ENCODE assay signal across 1 cellular context in genomic region chr1:22443332-22443731, GRCh38.
TF ChIP-seq lines count a peak whose summit lies in the region.

No MANE protein-coding gene starts in this region.

TF ChIP-seq in H1, 55 proteins besides CTCF, POLR2A, EP300 and RAD21:
- no peak for TF ChIP-seq CTBP2 (IDR thresholded peaks at IDR 0.05; ENCODE audit: borderline replicate concordance, insufficient read depth, insufficient read length, low read length)
- peak; percentile 16; the same call in 1 of the 2 replicates for TF ChIP-seq MAFK (IDR thresholded peaks at IDR 0.05; ENCODE audit: low read depth, low read length)
- TF ChIP-seq KDM4A (IDR thresholded peaks at IDR 0.05; ENCODE audit: low read depth, low read length, severe bottlenecking), result no peak
- no peak for TF ChIP-seq SRF (IDR thresholded peaks at IDR 0.05; ENCODE audit: low read depth, low read length)
- no peak for TF ChIP-seq EGR1 (IDR thresholded peaks at IDR 0.05; ENCODE audit: borderline replicate concordance, low read depth, low read length)
- TF ChIP-seq EZH2 (IDR thresholded peaks at IDR 0.05; ENCODE audit: low read depth, low read length, severe bottlenecking), result no peak
- no peak for TF ChIP-seq SP4 (IDR thresholded peaks at IDR 0.05; ENCODE audit: low read length)
- no peak for TF ChIP-seq SP2 (IDR thresholded peaks at IDR 0.05; ENCODE audit: low read length)
- TF ChIP-seq CHD2 (IDR thresholded peaks at IDR 0.05; ENCODE audit: low read length), result no peak
- TF ChIP-seq POLR2AphosphoS5 (IDR thresholded peaks at IDR 0.05; ENCODE audit: low read depth, low read length), result no peak
- TF ChIP-seq FOSL1 (IDR thresholded peaks at IDR 0.05; ENCODE audit: insufficient read depth, low read depth, low read length), result no peak
- no peak for TF ChIP-seq CBX5 (IDR thresholded peaks at IDR 0.05; ENCODE audit: low read depth, low read length)
- no peak for TF ChIP-seq RNF2 (IDR thresholded peaks at IDR 0.05; ENCODE audit: borderline replicate concordance, low read depth, low read length, missing control alignments, poor library complexity, severe bottlenecking)
- TF ChIP-seq HDAC2 (IDR thresholded peaks at IDR 0.05; ENCODE audit: borderline replicate concordance in 1 of 2, low read depth in 2 of 2, low read length in 2 of 2), result no peak
- peak; percentile 51 for TF ChIP-seq CHD7 (IDR thresholded peaks at IDR 0.05; ENCODE audit: insufficient replicate concordance, low read length)
- no peak for TF ChIP-seq CHD1 (IDR thresholded peaks at IDR 0.05; ENCODE audit: low read depth, low read length)
- TF ChIP-seq HDAC6 (IDR thresholded peaks at IDR 0.05; ENCODE audit: low read depth, low read length), result no peak
- TF ChIP-seq JUND (IDR thresholded peaks at IDR 0.05; ENCODE audit: low read length), result 0 out of 2 replicates have a peak, but pooled peaks have one; percentile 9
- no peak for TF ChIP-seq SAP30 (IDR thresholded peaks at IDR 0.05; ENCODE audit: insufficient read depth, insufficient replicate concordance, low read length)
- TF ChIP-seq, protein P1, sequence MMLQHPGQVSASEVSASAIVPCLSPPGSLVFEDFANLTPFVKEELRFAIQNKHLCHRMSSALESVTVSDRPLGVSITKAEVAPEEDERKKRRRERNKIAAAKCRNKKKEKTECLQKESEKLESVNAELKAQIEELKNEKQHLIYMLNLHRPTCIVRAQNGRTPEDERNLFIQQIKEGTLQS (IDR thresholded peaks at IDR 0.05; ENCODE audit: insufficient read depth, low read depth, low read length), result no peak
- TF ChIP-seq NANOG (IDR thresholded peaks at IDR 0.05; ENCODE audit: insufficient read depth, low read depth, low read length, poor library complexity, severe bottlenecking), result no peak
- no peak for TF ChIP-seq TEAD4 (IDR thresholded peaks at IDR 0.05; ENCODE audit: low read depth, low read length)
TF ChIP-seq in H1: peak in this region for 3.
